In the genomic region with DNA sequence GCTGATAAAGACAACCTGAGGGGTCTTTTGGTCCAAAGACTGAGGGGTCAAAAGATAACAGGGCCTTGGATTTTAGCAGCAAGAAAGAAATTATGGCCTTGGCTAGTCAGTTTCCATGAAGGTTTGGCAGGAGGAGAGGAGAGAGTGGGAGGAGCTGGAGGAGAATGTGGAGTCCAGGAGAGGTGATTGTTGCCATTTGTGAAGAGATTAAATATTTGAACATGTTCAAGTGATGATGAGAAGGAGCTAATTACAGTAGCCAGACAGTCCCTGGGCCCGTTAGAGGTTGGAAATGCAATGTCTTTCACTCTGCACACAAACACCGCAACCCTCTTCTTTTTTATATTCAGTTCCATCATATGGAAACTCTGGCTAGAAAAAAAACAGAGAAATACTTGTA, we compare ENCODE assay signal across 17 cellular contexts.
"Had no signal": no experiment of that assay in that cellular context is flagged by ENCODE, and none has a peak within 500 bp of the region (broad histone marks: within the 10 kb centered on the region; RNA-seq: fewer than 3 reads in every experiment).

No MANE protein-coding gene starts in this region.

- ATAC-seq: activated T-cell treated with anti-CD3 and anti-CD28 coated beads, Interleukin-2, amount 50 U/mL, for 72 hours; effector memory CD8-positive, alpha-beta T cell; lower lobe of right lung had no signal

- H3K4me3 Mint-ChIP-seq: activated T-cell treated with anti-CD3 and anti-CD28 coated beads, Interleukin-2, amount 50 U/mL, for 72 hours; effector memory CD8-positive, alpha-beta T cell; naive B cell had no signal

- H3K9me3 Mint-ChIP-seq: activated T-cell treated with anti-CD3 and anti-CD28 coated beads, Interleukin-2, amount 50 U/mL, for 72 hours; effector memory CD8-positive, alpha-beta T cell; naive B cell had no signal

- H3K27me3 Mint-ChIP-seq: effector memory CD8-positive, alpha-beta T cell; naive B cell had no signal

- DNase-seq: activated T-cell treated with anti-CD3 and anti-CD28 coated beads, Interleukin-2, amount 50 U/mL, for 72 hours; adrenal gland; caudate nucleus; effector memory CD8-positive, alpha-beta T cell; gastrocnemius medialis; lower lobe of right lung; naive B cell; occipital lobe; sigmoid colon; stimulated activated CD4-positive, alpha-beta T cell treated with anti-CD3 and anti-CD28 coated beads, Interleukin-2, amount 100 ng/mL, for 24 hours; stimulated activated naive CD4-positive, alpha-beta T cell; substantia nigra; T-helper 2 cell; transverse colon had no signal

- H3K27ac Mint-ChIP-seq: activated T-cell treated with anti-CD3 and anti-CD28 coated beads, Interleukin-2, amount 50 U/mL, for 72 hours had no signal

- H3K27ac ChIP-seq: adrenal gland, epithelial cell of prostate, hepatocyte, lower lobe of right lung, prostate gland, sigmoid colon, transverse colon had no signal
